In the genomic region with DNA sequence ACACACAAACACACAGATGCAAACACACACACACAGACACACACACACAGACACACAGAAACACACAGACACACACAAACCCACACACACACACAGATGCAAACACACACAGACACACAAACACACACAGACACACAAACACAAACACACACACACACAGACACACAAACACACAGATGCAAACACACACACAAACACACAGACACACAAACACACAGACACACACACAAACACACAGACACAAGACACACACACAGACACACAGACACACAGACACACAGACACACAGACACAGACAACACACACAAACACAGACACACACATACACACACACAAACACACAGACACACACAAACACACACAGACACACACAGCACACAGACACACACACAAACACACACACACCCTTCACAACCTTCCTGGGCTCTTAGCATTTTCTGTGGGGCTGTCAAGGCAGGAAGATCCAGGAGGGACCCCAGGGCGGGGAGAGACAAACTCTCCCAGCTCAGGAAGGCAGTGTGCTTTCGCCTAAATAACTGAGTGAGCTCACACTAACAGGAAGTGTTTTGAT, we compare ENCODE assay signal across 1 cellular context.
TF ChIP-seq lines count a peak whose summit lies in the region.

No MANE protein-coding gene starts in this region.

TF ChIP-seq in H1, 55 proteins besides CTCF, POLR2A, EP300 and RAD21:
- TF ChIP-seq SIX5 (IDR thresholded peaks at IDR 0.05; ENCODE audit: low read depth, low read length) (no peak), TBP (IDR thresholded peaks at IDR 0.05; ENCODE audit: low read depth, low read length) (no peak)
- TF ChIP-seq, protein P1, sequence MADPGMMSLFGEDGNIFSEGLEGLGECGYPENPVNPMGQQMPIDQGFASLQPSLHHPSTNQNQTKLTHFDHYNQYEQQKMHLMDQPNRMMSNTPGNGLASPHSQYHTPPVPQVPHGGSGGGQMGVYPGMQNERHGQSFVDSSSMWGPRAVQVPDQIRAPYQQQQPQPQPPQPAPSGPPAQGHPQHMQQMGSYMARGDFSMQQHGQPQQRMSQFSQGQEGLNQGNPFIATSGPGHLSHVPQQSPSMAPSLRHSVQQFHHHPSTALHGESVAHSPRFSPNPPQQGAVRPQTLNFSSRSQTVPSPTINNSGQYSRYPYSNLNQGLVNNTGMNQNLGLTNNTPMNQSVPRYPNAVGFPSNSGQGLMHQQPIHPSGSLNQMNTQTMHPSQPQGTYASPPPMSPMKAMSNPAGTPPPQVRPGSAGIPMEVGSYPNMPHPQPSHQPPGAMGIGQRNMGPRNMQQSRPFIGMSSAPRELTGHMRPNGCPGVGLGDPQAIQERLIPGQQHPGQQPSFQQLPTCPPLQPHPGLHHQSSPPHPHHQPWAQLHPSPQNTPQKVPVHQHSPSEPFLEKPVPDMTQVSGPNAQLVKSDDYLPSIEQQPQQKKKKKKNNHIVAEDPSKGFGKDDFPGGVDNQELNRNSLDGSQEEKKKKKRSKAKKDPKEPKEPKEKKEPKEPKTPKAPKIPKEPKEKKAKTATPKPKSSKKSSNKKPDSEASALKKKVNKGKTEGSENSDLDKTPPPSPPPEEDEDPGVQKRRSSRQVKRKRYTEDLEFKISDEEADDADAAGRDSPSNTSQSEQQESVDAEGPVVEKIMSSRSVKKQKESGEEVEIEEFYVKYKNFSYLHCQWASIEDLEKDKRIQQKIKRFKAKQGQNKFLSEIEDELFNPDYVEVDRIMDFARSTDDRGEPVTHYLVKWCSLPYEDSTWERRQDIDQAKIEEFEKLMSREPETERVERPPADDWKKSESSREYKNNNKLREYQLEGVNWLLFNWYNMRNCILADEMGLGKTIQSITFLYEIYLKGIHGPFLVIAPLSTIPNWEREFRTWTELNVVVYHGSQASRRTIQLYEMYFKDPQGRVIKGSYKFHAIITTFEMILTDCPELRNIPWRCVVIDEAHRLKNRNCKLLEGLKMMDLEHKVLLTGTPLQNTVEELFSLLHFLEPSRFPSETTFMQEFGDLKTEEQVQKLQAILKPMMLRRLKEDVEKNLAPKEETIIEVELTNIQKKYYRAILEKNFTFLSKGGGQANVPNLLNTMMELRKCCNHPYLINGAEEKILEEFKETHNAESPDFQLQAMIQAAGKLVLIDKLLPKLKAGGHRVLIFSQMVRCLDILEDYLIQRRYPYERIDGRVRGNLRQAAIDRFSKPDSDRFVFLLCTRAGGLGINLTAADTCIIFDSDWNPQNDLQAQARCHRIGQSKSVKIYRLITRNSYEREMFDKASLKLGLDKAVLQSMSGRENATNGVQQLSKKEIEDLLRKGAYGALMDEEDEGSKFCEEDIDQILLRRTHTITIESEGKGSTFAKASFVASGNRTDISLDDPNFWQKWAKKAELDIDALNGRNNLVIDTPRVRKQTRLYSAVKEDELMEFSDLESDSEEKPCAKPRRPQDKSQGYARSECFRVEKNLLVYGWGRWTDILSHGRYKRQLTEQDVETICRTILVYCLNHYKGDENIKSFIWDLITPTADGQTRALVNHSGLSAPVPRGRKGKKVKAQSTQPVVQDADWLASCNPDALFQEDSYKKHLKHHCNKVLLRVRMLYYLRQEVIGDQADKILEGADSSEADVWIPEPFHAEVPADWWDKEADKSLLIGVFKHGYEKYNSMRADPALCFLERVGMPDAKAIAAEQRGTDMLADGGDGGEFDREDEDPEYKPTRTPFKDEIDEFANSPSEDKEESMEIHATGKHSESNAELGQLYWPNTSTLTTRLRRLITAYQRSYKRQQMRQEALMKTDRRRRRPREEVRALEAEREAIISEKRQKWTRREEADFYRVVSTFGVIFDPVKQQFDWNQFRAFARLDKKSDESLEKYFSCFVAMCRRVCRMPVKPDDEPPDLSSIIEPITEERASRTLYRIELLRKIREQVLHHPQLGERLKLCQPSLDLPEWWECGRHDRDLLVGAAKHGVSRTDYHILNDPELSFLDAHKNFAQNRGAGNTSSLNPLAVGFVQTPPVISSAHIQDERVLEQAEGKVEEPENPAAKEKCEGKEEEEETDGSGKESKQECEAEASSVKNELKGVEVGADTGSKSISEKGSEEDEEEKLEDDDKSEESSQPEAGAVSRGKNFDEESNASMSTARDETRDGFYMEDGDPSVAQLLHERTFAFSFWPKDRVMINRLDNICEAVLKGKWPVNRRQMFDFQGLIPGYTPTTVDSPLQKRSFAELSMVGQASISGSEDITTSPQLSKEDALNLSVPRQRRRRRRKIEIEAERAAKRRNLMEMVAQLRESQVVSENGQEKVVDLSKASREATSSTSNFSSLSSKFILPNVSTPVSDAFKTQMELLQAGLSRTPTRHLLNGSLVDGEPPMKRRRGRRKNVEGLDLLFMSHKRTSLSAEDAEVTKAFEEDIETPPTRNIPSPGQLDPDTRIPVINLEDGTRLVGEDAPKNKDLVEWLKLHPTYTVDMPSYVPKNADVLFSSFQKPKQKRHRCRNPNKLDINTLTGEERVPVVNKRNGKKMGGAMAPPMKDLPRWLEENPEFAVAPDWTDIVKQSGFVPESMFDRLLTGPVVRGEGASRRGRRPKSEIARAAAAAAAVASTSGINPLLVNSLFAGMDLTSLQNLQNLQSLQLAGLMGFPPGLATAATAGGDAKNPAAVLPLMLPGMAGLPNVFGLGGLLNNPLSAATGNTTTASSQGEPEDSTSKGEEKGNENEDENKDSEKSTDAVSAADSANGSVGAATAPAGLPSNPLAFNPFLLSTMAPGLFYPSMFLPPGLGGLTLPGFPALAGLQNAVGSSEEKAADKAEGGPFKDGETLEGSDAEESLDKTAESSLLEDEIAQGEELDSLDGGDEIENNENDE (IDR thresholded peaks at IDR 0.05; ENCODE audit: insufficient replicate concordance, low read length) = no peak
